8 cellular contexts compared by ENCODE assay signal in the genomic region with DNA sequence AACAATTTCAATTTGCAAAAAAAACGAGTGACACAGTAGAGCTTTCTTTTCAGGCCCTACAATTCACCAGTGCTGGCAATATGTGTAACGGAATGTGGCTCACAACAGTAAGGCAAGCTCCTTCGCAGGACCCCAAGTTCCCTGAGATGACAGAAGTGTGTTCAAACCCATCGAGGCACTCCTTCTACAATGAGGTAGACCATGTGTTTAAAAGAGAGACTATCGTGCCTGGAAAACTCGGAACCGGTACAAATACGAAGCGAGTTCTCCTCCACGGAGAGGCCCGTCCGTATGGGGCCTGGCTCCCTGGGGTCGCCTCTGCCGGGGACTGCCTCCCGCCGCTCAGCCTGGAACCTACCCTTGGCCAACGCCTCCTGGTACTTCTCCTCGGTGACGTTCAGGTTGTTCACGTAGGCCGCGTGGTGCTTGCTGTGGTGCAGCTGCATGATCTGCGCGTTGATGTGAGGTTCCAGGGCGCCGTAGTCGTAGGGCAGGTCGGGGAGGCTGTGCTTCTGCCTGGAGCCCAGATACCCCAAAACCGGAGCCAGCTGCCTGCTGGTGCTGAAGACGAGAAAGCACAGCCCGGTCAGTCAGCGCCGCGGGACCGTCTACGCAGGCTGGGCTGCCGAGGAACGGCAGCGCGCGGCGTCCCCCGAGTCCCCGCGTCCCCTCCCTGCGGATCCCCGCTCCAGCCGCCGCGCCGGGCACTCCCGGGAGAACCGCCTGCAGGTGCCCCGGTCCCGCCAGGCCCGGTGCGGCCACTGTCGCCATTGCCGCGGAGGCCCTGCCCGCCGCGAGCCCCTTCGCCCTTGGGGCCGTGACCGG.
DNase-seq lines count a peak whose midpoint lies in the region; ATAC-seq and TF ChIP-seq lines count a peak whose summit lies in the region.

No MANE protein-coding gene starts in this region.

- H3K9ac ChIP-seq in KMS-11, result peak overlapping the region; percentile 81

- H3K27ac ChIP-seq in KMS-11, result peak overlapping the region; percentile 78

- TF ChIP-seq CTCF in KMS-11 (conservative IDR thresholded peaks at IDR 0.05; ENCODE audit: low read depth, low read length), result no peak
- TF ChIP-seq CTCF in astrocyte of the cerebellum (IDR thresholded peaks at IDR 0.05; ENCODE audit: low read depth, low read length, missing control alignments), result no peak

- H4K20me1 ChIP-seq in KMS-11 (ENCODE audit: insufficient read depth), result no peaks in the 10 kb centered on the region

- peak; percentile 25 for ATAC-seq in GM21786 (IDR thresholded peaks at IDR 0.05; ENCODE audit: unreplicated experiment)

- H3K79me2 ChIP-seq in KMS-11 (ENCODE audit: insufficient read depth, low read depth), result peaks cover 40% of the 10 kb centered on the region; the same call in 1 of the 2 replicates

- peak overlapping the region; percentile 67 for H2AFZ ChIP-seq in KMS-11 (ENCODE audit: low read depth)

- in situ Hi-C loops in astrocyte of the cerebellum (cut with HindIII; ENCODE audit: low sequenced_read_pairs), result no loop called here

- peak overlapping the region; percentile 91 for H3K4me2 ChIP-seq in KMS-11

- DNase-seq in ELF-1 (ENCODE audit: low read depth, low spot score) (peak; percentile 54), T-helper 2 cell (peak; percentile 17 to 84 (median 32)), astrocyte of the cerebellum (ENCODE audit: low read depth) (no peak), skeletal muscle cell (ENCODE audit: low read depth) (no peak), NCI-H128 (lab: John Stamatoyannopoulos, UW; ENCODE audit: unreplicated experiment) (no peak)

- H3K4me1 ChIP-seq in KMS-11 (ENCODE audit: low read depth, poor library complexity, severe bottlenecking), result peaks cover 21% of the 10 kb centered on the region

- H3K36me3 ChIP-seq in KMS-11 (ENCODE audit: insufficient read depth), result no peaks in the 10 kb centered on the region

- no peaks in the 10 kb centered on the region for H3K27me3 ChIP-seq in KMS-11 (ENCODE audit: insufficient read depth, low read depth)

- H3K4me3 ChIP-seq in KMS-11 (IDR thresholded peaks at IDR 0.05; ENCODE audit: insufficient read depth, low read depth, low read length) (no peak overlapping the region), astrocyte of the cerebellum (ENCODE audit: low read depth, low read length) (peak overlapping the region; percentile 71), iPS-11a (ENCODE audit: low read depth, low read length) (peak overlapping the region; percentile 72), skeletal muscle cell (ENCODE audit: low read depth, low read length) (peak overlapping the region; percentile 71)

Comparison
In these comparisons a context has a peak if more than half of its experiments do, and no peak if none do; other contexts are left out.
1. DNase-seq: peak in ELF-1 (single experiment) and T-helper 2 cell (5 of 5); none in astrocyte of the cerebellum (single experiment), skeletal muscle cell (single experiment) and NCI-H128 (single experiment).